ENCODE assay signal across 9 cellular contexts in the genomic region with DNA sequence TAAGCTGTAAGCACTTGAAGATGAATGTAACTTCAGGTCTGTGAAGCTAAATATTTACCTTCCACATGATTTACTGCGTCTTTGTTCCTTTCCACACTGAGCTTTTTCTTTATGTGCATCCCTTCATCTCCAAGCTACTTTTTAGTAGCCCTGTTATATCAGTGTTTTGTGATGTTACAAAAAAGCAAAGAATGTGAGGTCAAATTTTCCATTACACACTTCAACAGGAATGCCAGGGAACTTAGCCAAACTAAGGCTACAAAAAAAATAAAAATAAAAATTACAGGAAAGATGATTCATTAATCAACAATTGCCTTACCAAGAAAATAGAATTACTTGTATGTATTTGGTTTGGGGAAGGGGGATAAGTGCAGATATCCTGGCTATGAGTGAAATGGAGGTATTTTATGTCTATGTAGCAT.
A peak's percentile ranks its signal among the peaks of the same experiment; 100 is the strongest.
DNase-seq lines count a peak whose midpoint lies in the region; ATAC-seq, FAIRE-seq and TF ChIP-seq lines count a peak whose summit lies in the region.
"Had no signal": no experiment of that assay in that cellular context is flagged by ENCODE, and none has a peak within 500 bp of the region (broad histone marks: within the 10 kb centered on the region; RNA-seq: fewer than 3 reads in every experiment).

No MANE protein-coding gene starts in this region.

- H3K9me3 ChIP-seq in K562 (replicated peaks; ENCODE audit: control insufficient read depth, insufficient read depth, low read depth, low read length) (no peaks in the 10 kb centered on the region), stomach (no peaks in the 10 kb centered on the region)

- TF ChIP-seq CTCF in K562 (IDR thresholded peaks at IDR 0.05 in 2 of 3, conservative IDR thresholded peaks at IDR 0.05 in 1 of 3; ENCODE audit: insufficient read depth in 2 of 3, low read depth in 1 of 3, low read length in 3 of 3), result no peak
- TF ChIP-seq CTCF in stomach (IDR thresholded peaks at IDR 0.05), result no peak

- H2AFZ ChIP-seq in K562 (ENCODE audit: low read depth, low read length), result no peak overlapping the region

- no peak for TF ChIP-seq EP300 in K562 (IDR thresholded peaks at IDR 0.05; ENCODE audit: low read length)
- no peak for TF ChIP-seq EP300 in stomach (IDR thresholded peaks at IDR 0.05)

- in situ Hi-C loops in K562 (cut with MboI), result no loop called here

- no peak overlapping the region for H3K27ac ChIP-seq in K562 (ENCODE audit: extremely low read depth, low read depth, low read length)
- peak overlapping the region in 4 of 5 donors; percentile 67 to 86 (median 84) for H3K27ac ChIP-seq in stomach

- H4K20me1 ChIP-seq in K562 (replicated peaks; ENCODE audit: control insufficient read depth, insufficient read depth, low read length), result no peaks in the 10 kb centered on the region

- H3K79me2 ChIP-seq in K562 (ENCODE audit: control insufficient read depth, insufficient read depth, low read length), result no peaks in the 10 kb centered on the region

- no TSS peak for BruUV-seq in K562 (replicated peaks; lab: Mats Ljungman, UMichigan)

- H3K4me1 ChIP-seq in K562 (replicated peaks in 1 of 2; ENCODE audit: control insufficient read depth in 2 of 2, insufficient read depth in 2 of 2, low read length in 2 of 2) (no peaks in the 10 kb centered on the region), stomach (peaks cover 33 to 64% (median 47%) of the 10 kb centered on the region in 4 donors)

- no peak for TF ChIP-seq POLR2A in K562 (conservative IDR thresholded peaks at IDR 0.05)
- TF ChIP-seq POLR2A in stomach (IDR thresholded peaks at IDR 0.05), result no peak

- intact Hi-C loops in K562 (cut with micrococcal nuclease), result no loop called here
- intact Hi-C loops in stomach (cut with DNase I; ENCODE audit: low total_unique reads), result no loop called here

- no peak for FAIRE-seq in K562 (lab: Jason Lieb, UNC)

- POLR2A ChIA-PET in HEK293T (lab: Yijun Ruan, JAX) (interaction anchor here (0.7 kb wide), 1 partner anchor 219 kb away, joined by 3 read pairs; the partner anchor contains the start of gene TBC1D23), K562 (lab: Yijun Ruan, JAX) (interaction anchor here (0.9 kb wide), 1 partner anchor 17 kb away, joined by 4 read pairs; no protein-coding TSS in a partner anchor)

- H3K9me1 ChIP-seq in K562 (ENCODE audit: control insufficient read depth, insufficient read depth, low read length), result no peaks in the 10 kb centered on the region

- ATAC-seq in K562 (no peak), HG02938 (IDR thresholded peaks at IDR 0.05; ENCODE audit: unreplicated experiment) (no peak), HG02623 (IDR thresholded peaks at IDR 0.05; ENCODE audit: unreplicated experiment) (no peak)

- CTCF ChIA-PET in HEK293T (lab: Yijun Ruan, JAX) (no interaction called here), K562 (lab: Yijun Ruan, JAX; ENCODE audit: low intra/inter-chr PET ratio) (no interaction called here)

- H3K4me3 ChIP-seq in K562, result no peak overlapping the region
- no peak overlapping the region for H3K4me3 ChIP-seq in stomach

- TF ChIP-seq RAD21 in K562 (CRISPR knock-in tag; conservative IDR thresholded peaks at IDR 0.05 in 1 of 2, IDR thresholded peaks at IDR 0.05 in 1 of 2), result no peak

- DNase-seq in HEK293T (ENCODE audit: extremely low spot score), result no peak
- no peak for DNase-seq in K562 (ENCODE audit: extremely low read depth in 1 of 4, low spot score in 3 of 4)
- DNase-seq in iris pigment epithelial cell (ENCODE audit: low read depth), result peak; percentile 91
- no peak for DNase-seq in stomach
- no peak for DNase-seq in activated naive CD4-positive, alpha-beta T cell (lab: John Stamatoyannopoulos, UW)
- DNase-seq in NCI-H1694 (lab: John Stamatoyannopoulos, UW), result no peak
- DNase-seq: stimulated activated CD4-positive, alpha-beta T cell treated with anti-CD3 and anti-CD28 coated beads, Interleukin-2, amount 100 ng/mL, for 24 hours had no signal

- WGBS in K562 (ENCODE audit: insufficient coverage, low coverage, missing lambda C conversion rate), result 100% methylated on average over 1 of the region's 1 CpG
- 22 to 47% (median 29%) methylated on average over 1 of the region's 1 CpG for WGBS in stomach, 5 donors

- H3K9ac ChIP-seq in K562 (ENCODE audit: insufficient read depth in 1 of 2, low read depth in 2 of 2, low read length in 2 of 2), result no peak overlapping the region

- H3K36me3 ChIP-seq in K562 (ENCODE audit: control insufficient read depth, insufficient read depth, low read length) (no peaks in the 10 kb centered on the region), stomach (no peaks in the 10 kb centered on the region)

- H3K27me3 ChIP-seq in K562 (ENCODE audit: control insufficient read depth in 2 of 2, insufficient read depth in 2 of 2, low read length in 2 of 2) (no peaks in the 10 kb centered on the region), stomach (no peaks in the 10 kb centered on the region)

- no peak overlapping the region for H3K4me2 ChIP-seq in K562 (ENCODE audit: insufficient read depth, low read length)

TF ChIP-seq in HEK293T, 16 proteins besides CTCF, POLR2A, EP300 and RAD21:
- TF ChIP-seq FOXM1 (IDR thresholded peaks at IDR 0.05; ENCODE audit: borderline replicate concordance), result no peak
- no peak for TF ChIP-seq ARNT (IDR thresholded peaks at IDR 0.05)
- TF ChIP-seq SUZ12 (IDR thresholded peaks at IDR 0.05), result no peak
- 0 out of 2 replicates have a peak, but pooled peaks have one; percentile 36 for TF ChIP-seq CTBP1 (IDR thresholded peaks at IDR 0.05; ENCODE audit: borderline replicate concordance)
- TF ChIP-seq ZNF384 (IDR thresholded peaks at IDR 0.05), result no peak
- no peak for TF ChIP-seq TARDBP (IDR thresholded peaks at IDR 0.05)
- no peak for TF ChIP-seq NFRKB (IDR thresholded peaks at IDR 0.05)
- TF ChIP-seq L3MBTL2 (conservative IDR thresholded peaks at IDR 0.05), result no peak
- no peak for TF ChIP-seq FOXA1 (IDR thresholded peaks at IDR 0.05)
- TF ChIP-seq PKNOX1 (IDR thresholded peaks at IDR 0.05), result 0 out of 2 replicates have a peak, but pooled peaks have one; percentile 30
- no peak for TF ChIP-seq SP1 (IDR thresholded peaks at IDR 0.05)
- TF ChIP-seq BHLHE40 (IDR thresholded peaks at IDR 0.05; ENCODE audit: borderline replicate concordance), result no peak
- no peak for TF ChIP-seq ELF4 (IDR thresholded peaks at IDR 0.05)
- no peak for TF ChIP-seq LEF1 (IDR thresholded peaks at IDR 0.05; ENCODE audit: borderline replicate concordance)
- no peak for TF ChIP-seq HDGF (IDR thresholded peaks at IDR 0.05; ENCODE audit: borderline replicate concordance)
TF ChIP-seq in HEK293T: peak in this region for 2.

TF ChIP-seq in K562, 482 proteins besides CTCF, POLR2A, EP300 and RAD21:
- TF ChIP-seq JUND (IDR thresholded peaks at IDR 0.05; ENCODE audit: borderline replicate concordance, low read depth, low read length), result 0 out of 2 replicates have a peak, but pooled peaks have one; percentile 13
- TF ChIP-seq JUND (tag; IDR thresholded peaks at IDR 0.05; ENCODE audit: borderline replicate concordance, low read depth, low read length), result no peak
- TF ChIP-seq RAD51 (IDR thresholded peaks at IDR 0.05; ENCODE audit: borderline replicate concordance, low read depth), result no peak
